Comparison of ENCODE assay signal across 8 cellular contexts in the genomic region with DNA sequence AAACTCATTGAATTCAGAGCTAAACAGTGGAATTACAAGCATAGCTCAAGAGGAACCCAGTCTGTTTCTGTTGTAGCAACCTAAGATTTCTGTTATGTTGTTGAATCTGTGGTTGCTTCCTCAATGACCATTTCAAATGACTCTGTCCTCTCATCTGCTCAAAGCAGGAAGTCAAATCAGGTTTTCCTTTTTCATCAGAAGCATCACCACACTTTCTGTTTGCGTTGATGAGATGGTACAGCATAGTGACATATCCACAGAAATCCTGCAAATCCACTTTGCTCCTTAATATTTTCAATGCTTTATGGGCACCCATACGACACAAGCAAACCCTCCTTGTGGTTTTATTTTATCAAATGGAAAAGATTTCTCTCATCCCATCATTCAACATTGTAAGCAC. TPM values are rescaled to one million over a fixed set of nuclear protein-coding genes. Genes with fewer than 3 reads are reported as not detected.
DNase-seq lines count a peak whose midpoint lies in the region; ATAC-seq, FAIRE-seq and TF ChIP-seq lines count a peak whose summit lies in the region.

No MANE protein-coding gene starts in this region.

- intact Hi-C loops in activated naive CD4-positive, alpha-beta T cell treated with anti-CD3 and anti-CD28 coated beads for 36 hours (cut with micrococcal nuclease) = loop anchor here (1.0 to 5.0 kb wide), 4 partner anchors 10 to 497 kb away; a partner anchor contains a TSS
- intact Hi-C loops in GM12878 (cut with micrococcal nuclease; ENCODE audit: unreplicated experiment) = loop anchor here (10.0 kb wide), 1 partner anchor 1820 kb away; a partner anchor contains a TSS

- H3K4me2 ChIP-seq in GM12878 (ENCODE audit: control insufficient read depth, insufficient read depth) = peak overlapping the region; percentile 68

- SMC1A ChIA-PET in GM12878 (lab: Charles Lee; ENCODE audit: uncharacterized antibody, unreplicated experiment) = interaction anchor here (1.1 to 2.7 kb wide), 10 partner anchors 8 to 32 kb away, joined by 4 to 24 read pairs (median 6); a partner anchor contains a TSS

- ATAC-seq in GM12878 (peak; percentile 73), upper lobe of left lung (ENCODE audit: low FRiP score in 2 of 2) (peak; percentile 73 to 81)

- H3K79me2 ChIP-seq in GM12878 (ENCODE audit: control insufficient read depth, insufficient read depth, low read length) = no peaks in the 10 kb centered on the region

- TF ChIP-seq CTCF in GM12878 (IDR thresholded peaks at IDR 0.05 in 2 of 3, conservative IDR thresholded peaks at IDR 0.05 in 1 of 3; ENCODE audit: control insufficient read depth in 2 of 3, extremely low read depth in 1 of 3, insufficient read depth in 1 of 3, low read depth in 3 of 3, low read length in 3 of 3) (no peak), upper lobe of left lung (IDR thresholded peaks at IDR 0.05) (no peak)

- H3K9me3 ChIP-seq in KOPT-K1 (ENCODE audit: insufficient read depth, low read length, poor library complexity, severe bottlenecking) = no peaks in the 10 kb centered on the region
- no peaks in the 10 kb centered on the region for H3K9me3 ChIP-seq in GM12878 (replicated peaks; ENCODE audit: control insufficient read depth, insufficient read depth, low read length)
- no peaks in the 10 kb centered on the region for H3K9me3 ChIP-seq in upper lobe of left lung

- in situ Hi-C loops in GM12878 (cut with MboI) = no loop called here

- H3K4me3 Mint-ChIP-seq in activated naive CD4-positive, alpha-beta T cell treated with anti-CD3 and anti-CD28 coated beads for 36 hours = peak overlapping the region; percentile 44

- RAD21 ChIA-PET in GM12878 (lab: Charles Lee; ENCODE audit: unreplicated experiment) = interaction anchor here (0.9 to 2.6 kb wide), 6 partner anchors 9 to 32 kb away, joined by 3 to 30 read pairs (median 6); a partner anchor contains a TSS

- H3K27me3 Mint-ChIP-seq in activated naive CD4-positive, alpha-beta T cell treated with anti-CD3 and anti-CD28 coated beads for 36 hours (ENCODE audit: low read depth) = no peaks in the 10 kb centered on the region

- H3K27ac Mint-ChIP-seq in activated naive CD4-positive, alpha-beta T cell treated with anti-CD3 and anti-CD28 coated beads for 36 hours = peak overlapping the region; percentile 85

- no peak for DNase-seq in activated naive CD4-positive, alpha-beta T cell treated with anti-CD3 and anti-CD28 coated beads for 36 hours
- DNase-seq in activated naive CD4-positive, alpha-beta T cell (lab: John Stamatoyannopoulos, UW) = no peak
- DNase-seq in GM12878 (ENCODE audit: low read depth, low spot score) (no peak), upper lobe of left lung (no peak), iPS-NIHi7 (ENCODE audit: extremely low spot score) (no peak), DMS 273 (lab: John Stamatoyannopoulos, UW; ENCODE audit: unreplicated experiment) (no peak)
- no peak for DNase-seq in activated CD4-positive, CD25-positive, alpha-beta regulatory T cell treated with anti-CD3 and anti-CD28 coated beads, Interleukin-2, amount 50 U/mL, for 72 hours

- TF ChIP-seq RAD21 in GM12878 (IDR thresholded peaks at IDR 0.05; ENCODE audit: insufficient read depth, low read depth, low read length) = no peak

- POLR2A ChIA-PET in GM12878 (lab: Charles Lee) = interaction anchor here (0.6 to 3.6 kb wide), 7 partner anchors 11 to 176 kb away, joined by 3 to 25 read pairs (median 5); a partner anchor contains a TSS

- BruUV-seq in GM12878 (replicated peaks; lab: Mats Ljungman, UMichigan) = no TSS peak

- peaks cover 68% of the 10 kb centered on the region for H3K4me1 ChIP-seq in GM12878 (ENCODE audit: control insufficient read depth, insufficient read depth, low read length)
- H3K4me1 ChIP-seq in upper lobe of left lung = peaks cover 0 to 15% (median 3%) of the 10 kb centered on the region in 4 donors

- H3K27ac ChIP-seq in KOPT-K1 (ENCODE audit: low read depth, low read length, poor library complexity, severe bottlenecking) = peak overlapping the region; percentile 52
- peak overlapping the region; percentile 57 for H3K27ac ChIP-seq in GM12878 (ENCODE audit: control insufficient read depth, insufficient read depth)
- H3K27ac ChIP-seq in upper lobe of left lung = peak overlapping the region in 2 of 4 donors; percentile 21 to 36

- peak; percentile 36 to 77; a peak in 2 of 4 replicates for TF ChIP-seq EP300 in GM12878 (IDR thresholded peaks at IDR 0.05; ENCODE audit: borderline replicate concordance in 1 of 2, control insufficient read depth in 1 of 2, low read depth in 2 of 2, low read length in 2 of 2)
- no peak for TF ChIP-seq EP300 in upper lobe of left lung (IDR thresholded peaks at IDR 0.05)

- peak overlapping the region; percentile 52 for H2AFZ ChIP-seq in GM12878 (ENCODE audit: control insufficient read depth, low read depth, low read length)

- TF ChIP-seq POLR2A in GM12878 (IDR thresholded peaks at IDR 0.05; ENCODE audit: low read depth, low read length) = no peak
- peak in 1 of 4 donors; percentile 23 for TF ChIP-seq POLR2A in upper lobe of left lung (IDR thresholded peaks at IDR 0.05)

- 0% methylated on average over 2 of the region's 2 CpGs for WGBS in GM12878 (ENCODE audit: insufficient coverage, insufficient replicate concordance, low lambda C conversion rate, missing lambda C conversion rate)
- 40 to 59% methylated on average over 2 of the region's 2 CpGs for WGBS in upper lobe of left lung, 2 donors

- no peaks in the 10 kb centered on the region for H3K36me3 Mint-ChIP-seq in activated naive CD4-positive, alpha-beta T cell treated with anti-CD3 and anti-CD28 coated beads for 36 hours (ENCODE audit: low read depth)

- H3K4me1 Mint-ChIP-seq in activated naive CD4-positive, alpha-beta T cell treated with anti-CD3 and anti-CD28 coated beads for 36 hours (ENCODE audit: low read depth) = peaks cover 68% of the 10 kb centered on the region

- H3K9me3 Mint-ChIP-seq in activated naive CD4-positive, alpha-beta T cell treated with anti-CD3 and anti-CD28 coated beads for 36 hours = no peaks in the 10 kb centered on the region

- no peak for FAIRE-seq in GM12878 (lab: Jason Lieb, UNC)

- H3K9ac ChIP-seq in GM12878 (ENCODE audit: control insufficient read depth, insufficient read depth, low read length) = no peak overlapping the region; the same call in 1 of the 2 replicates

- H3K36me3 ChIP-seq in KOPT-K1 (ENCODE audit: insufficient read depth, low read length) (no peaks in the 10 kb centered on the region), GM12878 (ENCODE audit: control insufficient read depth in 2 of 2, insufficient read depth in 2 of 2, low read length in 1 of 2) (no peaks in the 10 kb centered on the region), upper lobe of left lung (no peaks in the 10 kb centered on the region)

- no peaks in the 10 kb centered on the region for H4K20me1 ChIP-seq in GM12878 (ENCODE audit: control insufficient read depth, insufficient read depth)

- H3K27me3 ChIP-seq in GM12878 (replicated peaks in 1 of 2; ENCODE audit: control insufficient read depth in 2 of 2, insufficient read depth in 2 of 2, low read length in 1 of 2) (no peaks in the 10 kb centered on the region), upper lobe of left lung (no peaks in the 10 kb centered on the region)

- CTCF ChIA-PET in activated naive CD4-positive, alpha-beta T cell treated with anti-CD3 and anti-CD28 coated beads for 36 hours (lab: Charles Lee) = interaction anchor here (0.7 to 1.9 kb wide), 4 partner anchors 10 to 28 kb away, joined by 3 to 12 read pairs (median 4); no protein-coding TSS in a partner anchor
- CTCF ChIA-PET in GM12878 (lab: Yijun Ruan, JAX) = interaction anchor here (1.1 to 2.1 kb wide), 4 partner anchors 10 to 32 kb away, joined by 4 to 11 read pairs (median 8); no protein-coding TSS in a partner anchor

- H3K4me3 ChIP-seq in GM12878 (no peak overlapping the region), upper lobe of left lung (no peak overlapping the region)

RNA-seq across cellular contexts. Expression of a gene that starts 12.6 kb away (rescaled TPM):
- total RNA-seq in activated naive CD4-positive, alpha-beta T cell treated with anti-CD3 and anti-CD28 coated beads for 36 hours = 100 to 1,000 TPM; 149 to 157 TPM
- 59.6 and 64.1 TPM in 2 replicates for total RNA-seq in GM12878 (2013; cell fraction: nucleolus; rRNA removed)
- total RNA-seq in GM12878 (2014; rRNA removed) (31.1 and 34.0 TPM in 2 replicates), GM12878 (2014; rRNA removed; fragmentation: Illumina TruSeq; extraction: Trizol) (32.9 and 36.0 TPM in 2 replicates), GM12878 (2021) (224 and 237 TPM in 2 replicates), upper lobe of left lung (100 to 1,000 TPM in 3 of 6 donors, 10 to 100 TPM in 3; 76.5 to 118 (median 98.3) TPM)
- 127 TPM for polyA plus RNA-seq in GM12878 (2011; ENCODE audit: low read depth)
- polyA plus RNA-seq in GM12878 (2011; rRNA removed) (27.6 and 52.2 TPM in 2 replicates), GM12878 (2014; fragmentation: Illumina TruSeq; extraction: Trizol) (122 and 187 TPM in 2 replicates), GM12878 (2014; fragmentation: Nextera tagmentation; extraction: Ambion mirVana) (100 to 1,000 TPM; 122 to 134 TPM), GM12878 (2014; rRNA removed) (158 and 175 TPM in 2 replicates), GM12878 (2016; fragmentation: Nextera tagmentation; extraction: Ambion mirVana) (100 to 1,000 TPM; 228 to 248 TPM)
- 146 and 147 TPM in 2 replicates for polyA plus RNA-seq in GM12878 (2011; cell fraction: cytosol; rRNA removed)
- 71.7 and 83.1 TPM in 2 replicates for polyA plus RNA-seq in GM12878 (2011; cell fraction: nucleus; rRNA removed)
- polyA plus RNA-seq in GM12878 (2012) = 196 and 231 TPM in 2 replicates
- 116 and 196 TPM in 2 replicates for polyA minus RNA-seq in GM12878 (2011; rRNA and poly(A)+ RNA removed)
- 109 TPM in 2 replicates for polyA minus RNA-seq in GM12878 (2011; cell fraction: cytosol; rRNA and poly(A)+ RNA removed)
- 77.9 and 115 TPM in 2 replicates for polyA minus RNA-seq in GM12878 (2011; cell fraction: nucleus; rRNA and poly(A)+ RNA removed)

RNA-seq across cellular contexts. Expression of a gene that starts 13.6 kb away (rescaled TPM):
- total RNA-seq in activated naive CD4-positive, alpha-beta T cell treated with anti-CD3 and anti-CD28 coated beads for 36 hours = under 1 TPM; 0.32 to 0.83 TPM
- total RNA-seq in GM12878 (2013; cell fraction: nucleolus; rRNA removed) = 4.5 and 7.8 TPM in 2 replicates
- total RNA-seq in GM12878 (2014; rRNA removed) (0.71 and 1.4 TPM in 2 replicates), GM12878 (2014; rRNA removed; fragmentation: Illumina TruSeq; extraction: Trizol) (0.88 and 0.94 TPM in 2 replicates), GM12878 (2021) (1.1 and 1.6 TPM in 2 replicates), upper lobe of left lung (1 to 10 TPM; 1.2 to 5.2 (median 2.4) TPM)
- polyA plus RNA-seq in GM12878 (2011; ENCODE audit: low read depth) = 0.58 TPM
- polyA plus RNA-seq in GM12878 (2011; rRNA removed) (0.53 and 1.2 TPM in 2 replicates), GM12878 (2014; fragmentation: Illumina TruSeq; extraction: Trizol) (0.14 and 0.94 TPM in 2 replicates), GM12878 (2014; fragmentation: Nextera tagmentation; extraction: Ambion mirVana) (under 1 TPM; 0.02 to 0.19 TPM), GM12878 (2014; rRNA removed) (1.5 and 1.9 TPM in 2 replicates), GM12878 (2016; fragmentation: Nextera tagmentation; extraction: Ambion mirVana) (under 1 TPM; 0.23 to 0.58 TPM)
- 0.58 and 0.89 TPM in 2 replicates for polyA plus RNA-seq in GM12878 (2011; cell fraction: cytosol; rRNA removed)
- 4.3 and 7.3 TPM in 2 replicates for polyA plus RNA-seq in GM12878 (2011; cell fraction: nucleus; rRNA removed)
- 0.66 and 0.85 TPM in 2 replicates for polyA plus RNA-seq in GM12878 (2012)
- polyA minus RNA-seq in GM12878 (2011; rRNA and poly(A)+ RNA removed) = 0.66 and 2.3 TPM in 2 replicates
- 1.7 TPM in 1 of 2 replicates, not detected in the other for polyA minus RNA-seq in GM12878 (2011; cell fraction: cytosol; rRNA and poly(A)+ RNA removed)
- polyA minus RNA-seq in GM12878 (2011; cell fraction: nucleus; rRNA and poly(A)+ RNA removed) = 3.0 and 5.2 TPM in 2 replicates

RNA-seq across cellular contexts. Expression of a gene that starts 44.4 kb away (rescaled TPM):
- under 1 TPM in 1 of 2 experiments, not detected in 1; 0.26 TPM for total RNA-seq in activated naive CD4-positive, alpha-beta T cell treated with anti-CD3 and anti-CD28 coated beads for 36 hours
- 0.56 and 0.61 TPM in 2 replicates for total RNA-seq in GM12878 (2013; cell fraction: nucleolus; rRNA removed)
- total RNA-seq in GM12878 (2014; rRNA removed) (not detected in 2 replicates), GM12878 (2014; rRNA removed; fragmentation: Illumina TruSeq; extraction: Trizol) (not detected in 2 replicates), GM12878 (2021) (not detected in 2 replicates), upper lobe of left lung (10 to 100 TPM in 2 of 6 donors, 1 to 10 TPM in 3, under 1 TPM in 1; 0.49 to 16.5 (median 6.3) TPM)
- polyA plus RNA-seq in GM12878 (2011; ENCODE audit: low read depth) = not detected
- polyA plus RNA-seq in GM12878 (2011; rRNA removed) (0.76 and 0.86 TPM in 2 replicates), GM12878 (2014; fragmentation: Illumina TruSeq; extraction: Trizol) (0.07 TPM in 1 of 2 replicates, not detected in the other), GM12878 (2014; fragmentation: Nextera tagmentation; extraction: Ambion mirVana) (not detected), GM12878 (2014; rRNA removed) (0.15 TPM in 1 of 2 replicates, not detected in the other), GM12878 (2016; fragmentation: Nextera tagmentation; extraction: Ambion mirVana) (not detected)
- 0.33 and 0.34 TPM in 2 replicates for polyA plus RNA-seq in GM12878 (2011; cell fraction: cytosol; rRNA removed)
- polyA plus RNA-seq in GM12878 (2011; cell fraction: nucleus; rRNA removed) = 1.1 and 1.3 TPM in 2 replicates
- 0.14 and 0.26 TPM in 2 replicates for polyA plus RNA-seq in GM12878 (2012)
- polyA minus RNA-seq in GM12878 (2011; rRNA and poly(A)+ RNA removed) = 0.21 TPM in 1 of 2 replicates, not detected in the other
- polyA minus RNA-seq in GM12878 (2011; cell fraction: cytosol; rRNA and poly(A)+ RNA removed) = not detected in 2 replicates
- polyA minus RNA-seq in GM12878 (2011; cell fraction: nucleus; rRNA and poly(A)+ RNA removed) = 0.60 TPM in 1 of 2 replicates, not detected in the other
